8 cellular contexts compared by ENCODE assay signal in the genomic region with DNA sequence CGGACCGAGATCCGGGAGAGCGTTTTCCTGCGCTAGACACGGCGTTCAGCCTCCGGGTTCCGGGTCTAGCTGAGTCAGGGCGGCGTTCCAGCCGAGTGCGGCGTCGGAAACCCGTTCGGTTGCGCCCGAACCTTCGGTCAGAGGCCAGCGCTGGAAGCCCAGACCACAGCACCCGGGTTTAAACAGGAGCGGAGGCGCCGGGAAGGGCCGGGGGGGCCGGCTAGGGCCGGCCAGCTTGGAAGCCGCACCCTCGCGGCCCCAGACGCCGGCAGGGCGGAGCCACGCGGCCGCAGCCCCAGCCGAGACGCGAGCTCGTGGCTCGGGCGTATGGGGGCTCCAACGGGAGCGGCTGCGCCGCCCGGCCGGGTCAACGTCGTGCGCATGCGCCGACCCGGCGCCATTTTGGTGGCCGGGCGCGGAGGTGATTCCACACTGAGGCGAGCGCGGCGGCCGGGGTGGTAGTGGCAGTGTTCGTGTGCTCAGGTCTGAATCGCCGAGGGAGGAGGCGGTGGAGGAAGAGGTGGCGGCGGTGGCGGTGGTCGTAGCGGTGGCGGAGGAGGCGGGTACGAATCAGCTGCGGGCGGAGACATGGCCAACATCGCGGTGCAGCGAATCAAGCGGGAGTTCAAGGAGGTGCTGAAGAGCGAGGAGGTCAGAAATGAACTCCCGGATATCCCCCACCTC. TPM values are rescaled to one million over a fixed set of nuclear protein-coding genes. Genes with fewer than 3 reads are reported as not detected.
DNase-seq lines count a peak whose midpoint lies in the region; FAIRE-seq and TF ChIP-seq lines count a peak whose summit lies in the region.

A gene with protein sequence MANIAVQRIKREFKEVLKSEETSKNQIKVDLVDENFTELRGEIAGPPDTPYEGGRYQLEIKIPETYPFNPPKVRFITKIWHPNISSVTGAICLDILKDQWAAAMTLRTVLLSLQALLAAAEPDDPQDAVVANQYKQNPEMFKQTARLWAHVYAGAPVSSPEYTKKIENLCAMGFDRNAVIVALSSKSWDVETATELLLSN (plus strand): TSS at position 397 of the 684 bp plus-strand sequence. CDS start 192 bp downstream, at position 589.

- H3K4me3 Mint-ChIP-seq in neural progenitor cell: peak within 1 kb of the TSS; percentile 99

- H2AFZ ChIP-seq in Loucy (ENCODE audit: low read length) (peak within 1 kb of the TSS; percentile 99), neural progenitor cell (replicated peaks) (peak within 1 kb of the TSS; percentile 80)

- H3K27me3 ChIP-seq in Loucy (ENCODE audit: insufficient read depth, low read length, poor library complexity, severe bottlenecking) (no peaks in the 10 kb centered on the region), neural progenitor cell (no peaks in the 10 kb centered on the region)

- no peak for FAIRE-seq in H54 (lab: Jason Lieb, UNC)

- H3K9me3 Mint-ChIP-seq in neural progenitor cell: no peaks in the 10 kb centered on the region

- H3K36me3 ChIP-seq in Loucy (ENCODE audit: insufficient read depth, low read length) (peaks cover 6% of the 10 kb centered on the region; the same call in 1 of the 2 replicates), neural progenitor cell (no peaks in the 10 kb centered on the region)

- peaks cover 25% of the 10 kb centered on the region for H3K4me1 Mint-ChIP-seq in neural progenitor cell

- H3K79me2 ChIP-seq in Loucy (ENCODE audit: insufficient read depth, low read length) (peaks cover 60% of the 10 kb centered on the region), neural progenitor cell (ENCODE audit: low read depth) (peaks cover 49% of the 10 kb centered on the region)

- H3K9me2 ChIP-seq in Loucy (replicated peaks; ENCODE audit: low read depth, low read length): no peaks in the 10 kb centered on the region

- peaks cover 4% of the 10 kb centered on the region for H3K36me3 Mint-ChIP-seq in neural progenitor cell

- H3K4me2 ChIP-seq in Loucy (ENCODE audit: low read depth, low read length, poor library complexity, severe bottlenecking) (peak within 1 kb of the TSS; percentile 91), neural progenitor cell (peak within 1 kb of the TSS; percentile 86)

- peak within 1 kb of the TSS; percentile 92 for H3K27ac ChIP-seq in neural progenitor cell

- peak within 1 kb of the TSS; percentile 95 for H3K4me3 ChIP-seq in Loucy (ENCODE audit: low read length, poor library complexity, severe bottlenecking)
- peak within 1 kb of the TSS; percentile 79 to 95 for H3K4me3 ChIP-seq in foreskin fibroblast (ENCODE audit: low read depth in 1 of 2, low read length in 2 of 2)
- peak within 1 kb of the TSS; percentile 76 for H3K4me3 ChIP-seq in neural progenitor cell

- H3K27me3 Mint-ChIP-seq in neural progenitor cell (ENCODE audit: insufficient read depth, low read depth): peaks cover 5% of the 10 kb centered on the region

- no peaks in the 10 kb centered on the region for H3F3A ChIP-seq in Loucy (ENCODE audit: low read depth)
- peaks cover 20% of the 10 kb centered on the region for H3F3A ChIP-seq in neural progenitor cell (ENCODE audit: low read depth)

- peak; percentile 95 for DNase-seq in ELF-1 (ENCODE audit: low read depth, low spot score)
- peak; percentile 72 for DNase-seq in H54 (ENCODE audit: insufficient read length, low spot score)
- peak; percentile 22 for DNase-seq in SHP77 treated with DMSO at 0.1 percent for 48 hours (lab: John Stamatoyannopoulos, UW)
- DNase-seq in activated gamma-delta T cell treated with Interleukin-2 at 50 U/mL for 16 hours: peak; percentile 88
- DNase-seq in foreskin fibroblast: peak; percentile 92 to 97
- peak; percentile 96 for DNase-seq in neural progenitor cell (ENCODE audit: low spot score)
- peak; percentile 86 for DNase-seq in stromal cell of bone marrow (ENCODE audit: low read depth)

- H3K9ac ChIP-seq in Loucy (ENCODE audit: low read depth, low read length, poor library complexity, severe bottlenecking): peak within 1 kb of the TSS; percentile 91
- peak within 1 kb of the TSS; percentile 57 for H3K9ac ChIP-seq in neural progenitor cell

- H3K27ac Mint-ChIP-seq in neural progenitor cell: peak within 1 kb of the TSS; percentile 99

- H4K20me1 ChIP-seq in Loucy (ENCODE audit: insufficient read depth, low read length, poor library complexity, severe bottlenecking) (peaks cover 48% of the 10 kb centered on the region), neural progenitor cell (ENCODE audit: low read depth) (peaks cover 44% of the 10 kb centered on the region)

- H3K9me3 ChIP-seq in Loucy (ENCODE audit: insufficient read depth, low read depth, low read length): no peaks in the 10 kb centered on the region
- H3K9me3 ChIP-seq in neural progenitor cell (ENCODE audit: low read depth): no peaks in the 10 kb centered on the region

- peaks cover 31% of the 10 kb centered on the region for H3K4me1 ChIP-seq in Loucy (ENCODE audit: insufficient read depth, low read length, poor library complexity, severe bottlenecking)
- peaks cover 19% of the 10 kb centered on the region for H3K4me1 ChIP-seq in neural progenitor cell

- peak; percentile 94 for TF ChIP-seq POLR2A in H54 (IDR thresholded peaks at IDR 0.05; ENCODE audit: low read depth, low read length)

- TF ChIP-seq CTCF in Loucy (conservative IDR thresholded peaks at IDR 0.05; ENCODE audit: low read length): no peak
- no peak for TF ChIP-seq CTCF in foreskin fibroblast (IDR thresholded peaks at IDR 0.05; ENCODE audit: low read depth, low read length)
- TF ChIP-seq CTCF in neural progenitor cell (IDR thresholded peaks at IDR 0.05): no peak

RNA-seq across cellular contexts. Expression of the gene that starts here (rescaled TPM):
- 36.6 and 61.8 TPM in 2 replicates for total RNA-seq in neural progenitor cell (ENCODE audit: low replicate concordance)

Comparison
In these comparisons a context has a peak if more than half of its experiments do, and no peak if none do; other contexts are left out.
1. Peak in every context shown above with its lines: DNase-seq, H3K4me3 ChIP-seq and H3K27ac ChIP-seq.
2. DNase-seq: peak in every context shown above with its lines; median percentile 96 in neural progenitor cell; 95 in ELF-1; 94 in foreskin fibroblast; 88 in activated gamma-delta T cell treated with Interleukin-2 at 50 U/mL for 16 hours; 86 in stromal cell of bone marrow; 72 in H54; 22 in SHP77 treated with DMSO at 0.1 percent for 48 hours.